ENCODE assay signal across 7 cellular contexts in the genomic region with DNA sequence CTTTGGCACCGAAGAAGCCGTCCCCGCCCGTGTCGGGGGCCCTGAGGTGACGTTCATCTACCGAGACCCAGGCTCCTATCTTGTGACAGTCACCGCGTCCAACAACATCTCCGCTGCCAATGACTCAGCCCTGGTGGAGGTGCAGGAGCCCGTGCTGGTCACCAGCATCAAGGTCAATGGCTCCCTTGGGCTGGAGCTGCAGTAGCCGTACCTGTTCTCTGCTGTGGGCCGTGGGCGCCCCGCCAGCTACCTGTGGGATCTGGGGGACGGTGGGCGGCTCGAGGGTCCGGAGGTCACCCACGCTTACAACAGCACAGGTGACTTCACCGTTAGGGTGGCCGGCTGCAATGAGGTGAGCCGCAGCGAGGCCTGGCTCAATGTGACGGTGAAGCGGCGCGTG. TPM values are rescaled to one million over a fixed set of nuclear protein-coding genes. Genes with fewer than 3 reads are reported as not detected.
A peak's percentile ranks its signal among the peaks of the same experiment; 100 is the strongest.
DNase-seq lines count a peak whose midpoint lies in the region; ATAC-seq, FAIRE-seq and TF ChIP-seq lines count a peak whose summit lies in the region.
"Not testable (repeated sequence)": the region's sequence is repeated elsewhere in the genome, so short reads cannot be mapped to it uniquely, and the experiment has no call there.

No MANE protein-coding gene starts in this region.

- TF ChIP-seq POLR2A in A549 (IDR thresholded peaks at IDR 0.05; ENCODE audit: low read length); HepG2 (IDR thresholded peaks at IDR 0.05; ENCODE audit: insufficient read depth in 1 of 2, low read depth in 2 of 2, low read length in 2 of 2): not testable (repeated sequence)

- H3K4me2 ChIP-seq in A549; HepG2 (ENCODE audit: low read depth, low read length): not testable (repeated sequence)

- not testable (repeated sequence) for H2AFZ ChIP-seq in HepG2 (ENCODE audit: low read length)

- DNase-seq in A549 (ENCODE audit: low read depth in 1 of 2, low spot score in 1 of 2); left cardiac atrium; HepG2 (ENCODE audit: low spot score); stimulated activated naive CD8-positive, alpha-beta T cell treated with anti-CD3 and anti-CD28 coated beads, Interleukin-15, amount 100 ng/mL, for 72 hours: not testable (repeated sequence)
- DNase-seq in activated CD8-positive, alpha-beta memory T cell treated with anti-CD3 and anti-CD28 coated beads, Interleukin-2, amount 50 U/mL, for 48 hours = peak; percentile 29
- peak; percentile 45 for DNase-seq in mesenteric fat pad (ENCODE audit: low spot score)
- DNase-seq in pancreas = peak in 4 of 6 donors; percentile 0 to 26 (median 13)

- not testable (repeated sequence) for FAIRE-seq in A549 (lab: Jason Lieb, UNC); HepG2 (lab: Jason Lieb, UNC); pancreas (lab: Jason Lieb, UNC)

- H3K4me1 ChIP-seq in A549; HepG2 (ENCODE audit: insufficient read depth, low read length); pancreas: not testable (repeated sequence)

- not testable (repeated sequence) for H3K9ac ChIP-seq in HepG2 (ENCODE audit: insufficient read depth, low read depth, low read length)

- not testable (repeated sequence) for H3K9me3 Mint-ChIP-seq in stimulated activated naive CD8-positive, alpha-beta T cell treated with anti-CD3 and anti-CD28 coated beads, Interleukin-15, amount 100 ng/mL, for 72 hours

- H3K9me3 ChIP-seq in A549; HepG2 (ENCODE audit: low read length); pancreas: not testable (repeated sequence)

- not testable (repeated sequence) for H3K4me3 Mint-ChIP-seq in stimulated activated naive CD8-positive, alpha-beta T cell treated with anti-CD3 and anti-CD28 coated beads, Interleukin-15, amount 100 ng/mL, for 72 hours

- H4K20me1 ChIP-seq in HepG2 (ENCODE audit: insufficient read depth, low read length) = not testable (repeated sequence)

- not testable (repeated sequence) for H3K79me2 ChIP-seq in HepG2 (ENCODE audit: insufficient read depth, low read length)

- H3K27me3 Mint-ChIP-seq in stimulated activated naive CD8-positive, alpha-beta T cell treated with anti-CD3 and anti-CD28 coated beads, Interleukin-15, amount 100 ng/mL, for 72 hours = not testable (repeated sequence)

- H3K27me3 ChIP-seq in HepG2 (ENCODE audit: control insufficient read depth in 1 of 2, insufficient read depth in 2 of 2, low read length in 2 of 2); pancreas: not testable (repeated sequence)

- ATAC-seq in A549 = peak; percentile 39 to 42; a peak in 4 of 6 replicates
- peak; percentile 8 to 16 for ATAC-seq in left cardiac atrium
- peak; percentile 33 for ATAC-seq in HepG2
- ATAC-seq in pancreas = not testable (repeated sequence)
- ATAC-seq in stimulated activated naive CD8-positive, alpha-beta T cell treated with anti-CD3 and anti-CD28 coated beads, Interleukin-15, amount 100 ng/mL, for 72 hours = peak; percentile 3

- not testable (repeated sequence) for TF ChIP-seq RAD21 in A549 (conservative IDR thresholded peaks at IDR 0.05 in 1 of 2, IDR thresholded peaks at IDR 0.05 in 1 of 2); HepG2 (CRISPR knock-in tag; IDR thresholded peaks at IDR 0.05)

- not testable (repeated sequence) for TF ChIP-seq CTCF in A549 (IDR thresholded peaks at IDR 0.05); HepG2 (CRISPR knock-in tag; IDR thresholded peaks at IDR 0.05); pancreas (IDR thresholded peaks at IDR 0.05)

- not testable (repeated sequence) for H3K27ac Mint-ChIP-seq in stimulated activated naive CD8-positive, alpha-beta T cell treated with anti-CD3 and anti-CD28 coated beads, Interleukin-15, amount 100 ng/mL, for 72 hours

- not testable (repeated sequence) for TF ChIP-seq EP300 in A549 (IDR thresholded peaks at IDR 0.05); HepG2 (IDR thresholded peaks at IDR 0.05; ENCODE audit: low read depth in 2 of 2, low read length in 2 of 2); HepG2 (CRISPR knock-in tag; IDR thresholded peaks at IDR 0.05; ENCODE audit: borderline replicate concordance)

- not testable (repeated sequence) for H3K36me3 ChIP-seq in HepG2 (replicated peaks in 1 of 2; ENCODE audit: control insufficient read depth in 1 of 2, insufficient read depth in 2 of 2, low read length in 2 of 2); pancreas

- not testable (repeated sequence) for BruUV-seq in HepG2 (replicated peaks; lab: Mats Ljungman, UMichigan)

- no CpG with 5 or more reads among the region's 28 CpGs for WGBS in A549 (ENCODE audit: missing lambda C conversion rate)
- WGBS in HepG2 (ENCODE audit: low lambda C conversion rate) = no CpG with 5 or more reads among the region's 28 CpGs
- whole genome bisulfite sequencing in pancreas, 2 donors = 61 to 68% methylated on average over 4 to 8 of the region's 28 CpGs

- in situ Hi-C loops in HepG2 (cut with HindIII; ENCODE audit: extremely low pct_ligation_motif_present, low pct_unique_long_range_greater_than_20kb) = not testable (repeated sequence)

- H3K4me3 ChIP-seq in A549; HepG2 (replicated peaks in 1 of 3; ENCODE audit: insufficient read depth in 1 of 3, low read depth in 2 of 3, low read length in 3 of 3); pancreas: not testable (repeated sequence)

- H3K27ac ChIP-seq in A549; HepG2 (ENCODE audit: extremely low read length, insufficient read depth, low read length); pancreas: not testable (repeated sequence)

- CTCF ChIA-PET in A549 (lab: Yijun Ruan, JAX); HepG2 (lab: Yijun Ruan, JAX; ENCODE audit: low intra/inter-chr PET ratio, low total read pairs): not testable (repeated sequence)

- not testable (repeated sequence) for H3K4me1 Mint-ChIP-seq in stimulated activated naive CD8-positive, alpha-beta T cell treated with anti-CD3 and anti-CD28 coated beads, Interleukin-15, amount 100 ng/mL, for 72 hours

- POLR2A ChIA-PET in A549 (lab: Yijun Ruan, JAX); HepG2 (lab: Yijun Ruan, JAX): not testable (repeated sequence)

- intact Hi-C loops in left cardiac atrium (cut with DNase I); HepG2 (cut with micrococcal nuclease; ENCODE audit: unreplicated experiment); pancreas (cut with DNase I): not testable (repeated sequence)

RNA-seq across cellular contexts. Expression of a gene that starts 14.2 kb away (rescaled TPM):
- 15.5 and 18.3 TPM in 2 replicates for polyA plus RNA-seq in A549 (2011; rRNA removed)
- 22.0 and 27.9 TPM in 2 replicates for polyA plus RNA-seq in A549 (2012; cell fraction: cytosol; rRNA removed)
- 29.3 and 73.6 TPM in 2 replicates for polyA plus RNA-seq in A549 (2012; cell fraction: nucleus; rRNA removed)
- 5.7 to 11.7 TPM (median 7.1 TPM) in 3 replicates for polyA plus RNA-seq in A549 (2017; fragmentation: RNase III; extraction: RNeasy Plus Mini Kit Qiagen cat#74134 plus additional on column Dnase treatment)
- 0.92 and 2.1 TPM in 2 replicates for polyA minus RNA-seq in A549 (2011; rRNA and poly(A)+ RNA removed)
- 1 to 10 TPM; 2.7 to 3.7 TPM for total RNA-seq in left cardiac atrium
- 4.8 and 11.0 TPM in 2 replicates for total RNA-seq in HepG2 (2016; rRNA removed; fragmentation: Illumina TruSeq; extraction: Trizol)
- total RNA-seq in HepG2 (2016; cell fraction: cytosol; rRNA removed; fragmentation: Illumina TruSeq; extraction: Trizol; ENCODE audit: low read depth) = 1.1 and 2.6 TPM in 2 replicates
- total RNA-seq in HepG2 (2016; cell fraction: insoluble cytoplasmic fraction; rRNA removed; fragmentation: Illumina TruSeq; extraction: Trizol) = 4.3 and 9.5 TPM in 2 replicates
- 4.0 and 4.2 TPM in 2 replicates for total RNA-seq in HepG2 (2016; cell fraction: membrane; rRNA removed; fragmentation: Illumina TruSeq; extraction: Trizol)
- 4.9 and 17.0 TPM in 2 replicates for total RNA-seq in HepG2 (2016; cell fraction: nucleus; rRNA removed; fragmentation: Illumina TruSeq; extraction: Trizol)
- polyA plus RNA-seq in HepG2 (2011; rRNA removed) = 65.3 and 97.4 TPM in 2 replicates
- 30.8 and 41.5 TPM in 2 replicates for polyA plus RNA-seq in HepG2 (2011; cell fraction: cytosol; rRNA removed)
- 91.0 and 119 TPM in 2 replicates for polyA plus RNA-seq in HepG2 (2011; cell fraction: nucleus; rRNA removed)
- polyA plus RNA-seq in HepG2 (2012) = 13.5 and 19.9 TPM in 2 replicates
- polyA plus RNA-seq in HepG2 (2016; cell fraction: cytosol; fragmentation: Illumina TruSeq; extraction: Trizol; ENCODE audit: low read depth) = 3.9 and 4.4 TPM in 2 replicates
- polyA plus RNA-seq in HepG2 (2016; cell fraction: insoluble cytoplasmic fraction; fragmentation: Illumina TruSeq; extraction: Trizol; ENCODE audit: low read depth) = 17.8 and 30.2 TPM in 2 replicates
- polyA plus RNA-seq in HepG2 (2016; cell fraction: membrane; fragmentation: Illumina TruSeq; extraction: Trizol; ENCODE audit: low read depth) = 7.8 and 8.1 TPM in 2 replicates
- polyA plus RNA-seq in HepG2 (2016; cell fraction: nucleus; fragmentation: Illumina TruSeq; extraction: Trizol; ENCODE audit: insufficient read depth, low read depth) = 104 and 133 TPM in 2 replicates
- polyA minus RNA-seq in HepG2 (2011; rRNA and poly(A)+ RNA removed; ENCODE audit: low replicate concordance) = 0.92 and 1.1 TPM in 2 replicates
- polyA minus RNA-seq in HepG2 (2011; cell fraction: cytosol; rRNA and poly(A)+ RNA removed) = 1.4 and 3.1 TPM in 2 replicates
- 6.7 and 7.5 TPM in 2 replicates for polyA minus RNA-seq in HepG2 (2011; cell fraction: nucleus; rRNA and poly(A)+ RNA removed)
- total RNA-seq in mesenteric fat pad = 7.8 TPM
- 1 to 10 TPM; 1.6 to 6.6 (median 3.8) TPM for total RNA-seq in pancreas
- 10 to 100 TPM; 35.4 to 47.1 TPM for polyA plus RNA-seq in pancreas
